ENCODE assay signal across 1 cellular context in the genomic region with DNA sequence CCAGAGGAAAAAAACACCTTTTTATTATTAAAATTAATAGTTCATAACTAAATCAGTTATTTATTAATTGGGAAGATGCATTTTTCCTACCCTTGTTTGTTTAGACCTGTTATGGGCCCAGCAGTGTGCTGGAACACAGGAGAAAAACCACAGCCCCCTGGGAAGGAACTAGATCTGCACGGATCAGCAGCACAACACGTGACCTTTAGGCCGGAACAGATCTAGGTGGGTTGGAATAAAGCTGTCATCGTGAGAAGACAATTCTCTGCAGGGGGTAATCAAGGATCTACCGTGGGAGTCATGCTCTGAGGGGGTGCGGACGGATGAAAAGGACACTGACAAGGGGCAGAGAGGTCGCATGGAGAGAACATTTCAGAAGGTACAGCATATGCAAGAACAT.
TF ChIP-seq lines count a peak whose summit lies in the region.

No MANE protein-coding gene starts in this region.

TF ChIP-seq in GM23338, 12 proteins besides CTCF, POLR2A, EP300 and RAD21:
- TF ChIP-seq, protein P1, sequence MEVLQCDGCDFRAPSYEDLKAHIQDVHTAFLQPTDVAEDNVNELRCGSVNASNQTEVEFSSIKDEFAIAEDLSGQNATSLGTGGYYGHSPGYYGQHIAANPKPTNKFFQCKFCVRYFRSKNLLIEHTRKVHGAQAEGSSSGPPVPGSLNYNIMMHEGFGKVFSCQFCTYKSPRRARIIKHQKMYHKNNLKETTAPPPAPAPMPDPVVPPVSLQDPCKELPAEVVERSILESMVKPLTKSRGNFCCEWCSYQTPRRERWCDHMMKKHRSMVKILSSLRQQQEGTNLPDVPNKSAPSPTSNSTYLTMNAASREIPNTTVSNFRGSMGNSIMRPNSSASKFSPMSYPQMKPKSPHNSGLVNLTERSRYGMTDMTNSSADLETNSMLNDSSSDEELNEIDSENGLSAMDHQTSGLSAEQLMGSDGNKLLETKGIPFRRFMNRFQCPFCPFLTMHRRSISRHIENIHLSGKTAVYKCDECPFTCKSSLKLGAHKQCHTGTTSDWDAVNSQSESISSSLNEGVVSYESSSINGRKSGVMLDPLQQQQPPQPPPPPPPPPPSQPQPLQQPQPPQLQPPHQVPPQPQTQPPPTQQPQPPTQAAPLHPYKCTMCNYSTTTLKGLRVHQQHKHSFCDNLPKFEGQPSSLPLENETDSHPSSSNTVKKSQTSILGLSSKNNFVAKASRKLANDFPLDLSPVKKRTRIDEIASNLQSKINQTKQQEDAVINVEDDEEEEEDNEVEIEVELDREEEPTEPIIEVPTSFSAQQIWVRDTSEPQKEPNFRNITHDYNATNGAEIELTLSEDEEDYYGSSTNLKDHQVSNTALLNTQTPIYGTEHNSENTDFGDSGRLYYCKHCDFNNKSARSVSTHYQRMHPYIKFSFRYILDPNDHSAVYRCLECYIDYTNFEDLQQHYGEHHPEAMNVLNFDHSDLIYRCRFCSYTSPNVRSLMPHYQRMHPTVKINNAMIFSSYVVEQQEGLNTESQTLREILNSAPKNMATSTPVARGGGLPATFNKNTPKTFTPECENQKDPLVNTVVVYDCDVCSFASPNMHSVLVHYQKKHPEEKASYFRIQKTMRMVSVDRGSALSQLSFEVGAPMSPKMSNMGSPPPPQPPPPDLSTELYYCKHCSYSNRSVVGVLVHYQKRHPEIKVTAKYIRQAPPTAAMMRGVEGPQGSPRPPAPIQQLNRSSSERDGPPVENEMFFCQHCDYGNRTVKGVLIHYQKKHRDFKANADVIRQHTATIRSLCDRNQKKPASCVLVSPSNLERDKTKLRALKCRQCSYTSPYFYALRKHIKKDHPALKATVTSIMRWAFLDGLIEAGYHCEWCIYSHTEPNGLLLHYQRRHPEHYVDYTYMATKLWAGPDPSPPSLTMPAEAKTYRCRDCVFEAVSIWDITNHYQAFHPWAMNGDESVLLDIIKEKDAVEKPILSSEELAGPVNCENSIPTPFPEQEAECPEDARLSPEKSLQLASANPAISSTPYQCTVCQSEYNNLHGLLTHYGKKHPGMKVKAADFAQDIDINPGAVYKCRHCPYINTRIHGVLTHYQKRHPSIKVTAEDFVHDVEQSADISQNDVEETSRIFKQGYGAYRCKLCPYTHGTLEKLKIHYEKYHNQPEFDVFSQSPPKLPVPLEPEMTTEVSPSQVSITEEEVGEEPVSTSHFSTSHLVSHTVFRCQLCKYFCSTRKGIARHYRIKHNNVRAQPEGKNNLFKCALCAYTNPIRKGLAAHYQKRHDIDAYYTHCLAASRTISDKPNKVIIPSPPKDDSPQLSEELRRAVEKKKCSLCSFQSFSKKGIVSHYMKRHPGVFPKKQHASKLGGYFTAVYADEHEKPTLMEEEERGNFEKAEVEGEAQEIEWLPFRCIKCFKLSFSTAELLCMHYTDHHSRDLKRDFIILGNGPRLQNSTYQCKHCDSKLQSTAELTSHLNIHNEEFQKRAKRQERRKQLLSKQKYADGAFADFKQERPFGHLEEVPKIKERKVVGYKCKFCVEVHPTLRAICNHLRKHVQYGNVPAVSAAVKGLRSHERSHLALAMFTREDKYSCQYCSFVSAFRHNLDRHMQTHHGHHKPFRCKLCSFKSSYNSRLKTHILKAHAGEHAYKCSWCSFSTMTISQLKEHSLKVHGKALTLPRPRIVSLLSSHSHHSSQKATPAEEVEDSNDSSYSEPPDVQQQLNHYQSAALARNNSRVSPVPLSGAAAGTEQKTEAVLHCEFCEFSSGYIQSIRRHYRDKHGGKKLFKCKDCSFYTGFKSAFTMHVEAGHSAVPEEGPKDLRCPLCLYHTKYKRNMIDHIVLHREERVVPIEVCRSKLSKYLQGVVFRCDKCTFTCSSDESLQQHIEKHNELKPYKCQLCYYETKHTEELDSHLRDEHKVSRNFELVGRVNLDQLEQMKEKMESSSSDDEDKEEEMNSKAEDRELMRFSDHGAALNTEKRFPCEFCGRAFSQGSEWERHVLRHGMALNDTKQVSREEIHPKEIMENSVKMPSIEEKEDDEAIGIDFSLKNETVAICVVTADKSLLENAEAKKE (CRISPR knock-in tag; IDR thresholded peaks at IDR 0.05), result no peak
- no peak for TF ChIP-seq STAT1 (IDR thresholded peaks at IDR 0.05; ENCODE audit: unreplicated experiment)
- TF ChIP-seq ZNF114 (CRISPR knock-in tag; IDR thresholded peaks at IDR 0.05), result no peak
- TF ChIP-seq CREB1 (CRISPR knock-in tag; IDR thresholded peaks at IDR 0.05; ENCODE audit: low read depth), result no peak
- TF ChIP-seq POLR2AphosphoS5 (IDR thresholded peaks at IDR 0.05; ENCODE audit: low read depth), result no peak
- TF ChIP-seq JUNB (IDR thresholded peaks at IDR 0.05; ENCODE audit: unreplicated experiment), result no peak
- TF ChIP-seq, protein P2, sequence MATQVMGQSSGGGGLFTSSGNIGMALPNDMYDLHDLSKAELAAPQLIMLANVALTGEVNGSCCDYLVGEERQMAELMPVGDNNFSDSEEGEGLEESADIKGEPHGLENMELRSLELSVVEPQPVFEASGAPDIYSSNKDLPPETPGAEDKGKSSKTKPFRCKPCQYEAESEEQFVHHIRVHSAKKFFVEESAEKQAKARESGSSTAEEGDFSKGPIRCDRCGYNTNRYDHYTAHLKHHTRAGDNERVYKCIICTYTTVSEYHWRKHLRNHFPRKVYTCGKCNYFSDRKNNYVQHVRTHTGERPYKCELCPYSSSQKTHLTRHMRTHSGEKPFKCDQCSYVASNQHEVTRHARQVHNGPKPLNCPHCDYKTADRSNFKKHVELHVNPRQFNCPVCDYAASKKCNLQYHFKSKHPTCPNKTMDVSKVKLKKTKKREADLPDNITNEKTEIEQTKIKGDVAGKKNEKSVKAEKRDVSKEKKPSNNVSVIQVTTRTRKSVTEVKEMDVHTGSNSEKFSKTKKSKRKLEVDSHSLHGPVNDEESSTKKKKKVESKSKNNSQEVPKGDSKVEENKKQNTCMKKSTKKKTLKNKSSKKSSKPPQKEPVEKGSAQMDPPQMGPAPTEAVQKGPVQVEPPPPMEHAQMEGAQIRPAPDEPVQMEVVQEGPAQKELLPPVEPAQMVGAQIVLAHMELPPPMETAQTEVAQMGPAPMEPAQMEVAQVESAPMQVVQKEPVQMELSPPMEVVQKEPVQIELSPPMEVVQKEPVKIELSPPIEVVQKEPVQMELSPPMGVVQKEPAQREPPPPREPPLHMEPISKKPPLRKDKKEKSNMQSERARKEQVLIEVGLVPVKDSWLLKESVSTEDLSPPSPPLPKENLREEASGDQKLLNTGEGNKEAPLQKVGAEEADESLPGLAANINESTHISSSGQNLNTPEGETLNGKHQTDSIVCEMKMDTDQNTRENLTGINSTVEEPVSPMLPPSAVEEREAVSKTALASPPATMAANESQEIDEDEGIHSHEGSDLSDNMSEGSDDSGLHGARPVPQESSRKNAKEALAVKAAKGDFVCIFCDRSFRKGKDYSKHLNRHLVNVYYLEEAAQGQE (IDR thresholded peaks at IDR 0.05; ENCODE audit: unreplicated experiment), result no peak
- TF ChIP-seq NANOG (IDR thresholded peaks at IDR 0.05; ENCODE audit: borderline replicate concordance), result no peak
- TF ChIP-seq, protein P3, sequence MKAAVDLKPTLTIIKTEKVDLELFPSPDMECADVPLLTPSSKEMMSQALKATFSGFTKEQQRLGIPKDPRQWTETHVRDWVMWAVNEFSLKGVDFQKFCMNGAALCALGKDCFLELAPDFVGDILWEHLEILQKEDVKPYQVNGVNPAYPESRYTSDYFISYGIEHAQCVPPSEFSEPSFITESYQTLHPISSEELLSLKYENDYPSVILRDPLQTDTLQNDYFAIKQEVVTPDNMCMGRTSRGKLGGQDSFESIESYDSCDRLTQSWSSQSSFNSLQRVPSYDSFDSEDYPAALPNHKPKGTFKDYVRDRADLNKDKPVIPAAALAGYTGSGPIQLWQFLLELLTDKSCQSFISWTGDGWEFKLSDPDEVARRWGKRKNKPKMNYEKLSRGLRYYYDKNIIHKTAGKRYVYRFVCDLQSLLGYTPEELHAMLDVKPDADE (IDR thresholded peaks at IDR 0.05), result no peak
- TF ChIP-seq EZH2 (IDR thresholded peaks at IDR 0.05; ENCODE audit: low read depth, unreplicated experiment), result no peak
- no peak for TF ChIP-seq EZH2phosphoT487 (IDR thresholded peaks at IDR 0.05; ENCODE audit: unreplicated experiment)
- TF ChIP-seq ZNF331 (CRISPR knock-in tag; IDR thresholded peaks at IDR 0.05; ENCODE audit: low read depth), result no peak
TF ChIP-seq in GM23338: peak in this region for 0.
